Comparison of ENCODE assay signal across 12 cellular contexts in the genomic region with DNA sequence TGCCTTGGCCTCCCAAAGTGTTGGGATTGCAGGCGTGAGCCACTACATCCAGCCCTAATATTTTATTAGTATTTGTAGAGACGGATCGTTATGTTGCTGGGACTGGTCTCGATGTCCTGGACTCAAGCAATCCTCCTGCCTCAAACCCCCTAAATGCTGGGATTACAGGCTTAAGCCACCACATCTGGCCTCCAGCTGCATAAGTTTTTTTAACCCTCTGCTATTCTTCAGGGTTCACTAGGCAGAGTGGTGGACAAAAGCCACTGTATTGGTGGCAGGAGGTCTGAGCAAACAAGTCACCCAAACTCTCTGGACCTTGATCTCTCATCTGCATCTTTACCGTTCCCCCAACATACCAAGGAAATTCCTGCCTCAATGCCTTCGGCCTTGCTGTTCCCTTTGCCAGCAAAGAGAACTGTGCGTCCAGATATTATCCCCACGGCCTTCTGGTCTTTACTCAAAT. TPM values are rescaled to one million over a fixed set of nuclear protein-coding genes. Genes with fewer than 3 reads are reported as not detected.
A peak's percentile ranks its signal among the peaks of the same experiment; 100 is the strongest.
DNase-seq lines count a peak whose midpoint lies in the region; ATAC-seq and TF ChIP-seq lines count a peak whose summit lies in the region.
"Had no signal": no experiment of that assay in that cellular context is flagged by ENCODE, and none has a peak within 500 bp of the region (broad histone marks: within the 10 kb centered on the region; RNA-seq: fewer than 3 reads in every experiment).

No MANE protein-coding gene starts in this region.

- peak overlapping the region; percentile 9 for H3K27ac ChIP-seq in CD8-positive, alpha-beta memory T cell (ENCODE audit: low read depth, low read length)
- peak overlapping the region; percentile 73 to 77 for H3K27ac ChIP-seq in right atrium auricular region
- H3K27ac ChIP-seq in prostate gland = peak overlapping the region; percentile 15 to 48

- H3K27me3 Mint-ChIP-seq in CD8-positive, alpha-beta memory T cell = peaks cover 5 to 9% of the 10 kb centered on the region in 2 donors
- H3K27me3 Mint-ChIP-seq in T-helper 17 cell = no peaks in the 10 kb centered on the region

- DNase-seq in CD8-positive, alpha-beta memory T cell = no peak
- DNase-seq in T-helper 17 cell = no peak
- no peak for DNase-seq in right atrium auricular region (ENCODE audit: low spot score)
- DNase-seq in prostate gland (ENCODE audit: low spot score) = no peak
- no peak for DNase-seq in activated CD4-positive, CD25-positive, alpha-beta regulatory T cell treated with anti-CD3 and anti-CD28 coated beads, Interleukin-2, amount 50 U/mL, for 72 hours
- no peak for DNase-seq in NCI-H774 (lab: John Stamatoyannopoulos, UW)
- no peak for DNase-seq in iPS-NIHi11 (ENCODE audit: low spot score)
- DNase-seq: activated CD4-positive, alpha-beta T cell treated with anti-CD3 and anti-CD28 coated beads, Interleukin-2, amount 50 U/mL, for 48 hours; AML-193; GDM1; MM.1S had no signal

- CTCF ChIA-PET in CD8-positive, alpha-beta memory T cell (lab: Charles Lee) = no interaction called here

- no peaks in the 10 kb centered on the region for H3K27me3 ChIP-seq in CD8-positive, alpha-beta memory T cell (ENCODE audit: insufficient read depth, low read length, poor library complexity, severe bottlenecking)
- no peaks in the 10 kb centered on the region for H3K27me3 ChIP-seq in right atrium auricular region
- no peaks in the 10 kb centered on the region for H3K27me3 ChIP-seq in prostate gland (replicated peaks; ENCODE audit: insufficient read depth)

- H3K4me1 ChIP-seq in CD8-positive, alpha-beta memory T cell (ENCODE audit: insufficient read depth, low read length) = no peaks in the 10 kb centered on the region
- H3K4me1 ChIP-seq in right atrium auricular region (peaks cover 0 to 37% of the 10 kb centered on the region in 2 donors), prostate gland (replicated peaks) (no peaks in the 10 kb centered on the region)

- TF ChIP-seq POLR2A in prostate gland (IDR thresholded peaks at IDR 0.05) = no peak

- intact Hi-C loops in prostate gland (cut with DNase I) = no loop called here

- ATAC-seq in T-helper 17 cell (no peak), HG03097 (IDR thresholded peaks at IDR 0.05; ENCODE audit: low FRiP score, unreplicated experiment) (no peak)

- no peak overlapping the region for H3K4me3 ChIP-seq in CD8-positive, alpha-beta memory T cell (ENCODE audit: low read length)
- H3K4me3 ChIP-seq in right atrium auricular region = no peak overlapping the region
- no peak overlapping the region for H3K4me3 ChIP-seq in prostate gland

- no peaks in the 10 kb centered on the region for H3K9me3 ChIP-seq in CD8-positive, alpha-beta memory T cell (ENCODE audit: low read length)
- H3K9me3 ChIP-seq in T-helper 17 cell (ENCODE audit: control insufficient read depth, low read length, poor library complexity, severe bottlenecking) (no peaks in the 10 kb centered on the region), right atrium auricular region (no peaks in the 10 kb centered on the region), prostate gland (no peaks in the 10 kb centered on the region)

- no peak overlapping the region for H3K4me3 Mint-ChIP-seq in CD8-positive, alpha-beta memory T cell
- H3K4me3 Mint-ChIP-seq in T-helper 17 cell = no peak overlapping the region

- H3K9me3 Mint-ChIP-seq in CD8-positive, alpha-beta memory T cell = no peaks in the 10 kb centered on the region

- TF ChIP-seq CTCF in right atrium auricular region (IDR thresholded peaks at IDR 0.05) (no peak), prostate gland (IDR thresholded peaks at IDR 0.05) (no peak)

- WGBS in prostate gland = 57% methylated on average over 8 of the region's 8 CpGs

- POLR2A ChIA-PET in CD8-positive, alpha-beta memory T cell (lab: Charles Lee) = no interaction called here

- no peaks in the 10 kb centered on the region for H3K36me3 Mint-ChIP-seq in CD8-positive, alpha-beta memory T cell
- H3K36me3 Mint-ChIP-seq in T-helper 17 cell (ENCODE audit: low read depth) = no peaks in the 10 kb centered on the region

- H3K4me1 Mint-ChIP-seq in CD8-positive, alpha-beta memory T cell = no peaks in the 10 kb centered on the region
- peaks cover 8% of the 10 kb centered on the region for H3K4me1 Mint-ChIP-seq in T-helper 17 cell

- no peak overlapping the region for H3K27ac Mint-ChIP-seq in CD8-positive, alpha-beta memory T cell
- peak overlapping the region; percentile 53 for H3K27ac Mint-ChIP-seq in T-helper 17 cell

- H3K36me3 ChIP-seq in CD8-positive, alpha-beta memory T cell (ENCODE audit: insufficient read depth, low read length) = no peaks in the 10 kb centered on the region
- H3K36me3 ChIP-seq in right atrium auricular region = no peaks in the 10 kb centered on the region
- no peaks in the 10 kb centered on the region for H3K36me3 ChIP-seq in prostate gland

RNA-seq across cellular contexts. Expression of a gene that starts 10.1 kb away (rescaled TPM):
- 10 to 100 TPM; 12.8 to 13.2 TPM for total RNA-seq in CD8-positive, alpha-beta memory T cell
- 0.18 TPM for polyA plus RNA-seq in CD8-positive, alpha-beta memory T cell
- total RNA-seq in T-helper 17 cell (1 to 10 TPM; 3.9 to 9.9 TPM), right atrium auricular region (100 to 1,000 TPM; 236 to 265 TPM), prostate gland (100 to 1,000 TPM in 1 of 2 donors, 10 to 100 TPM in 1; 77.2 to 124 TPM)

Comparison
In these comparisons a context has a peak if more than half of its experiments do, and no peak if none do; other contexts are left out.
1. H3K27ac ChIP-seq: peak in every context shown above with its lines; median percentile 75 in right atrium auricular region; 32 in prostate gland; 9 in CD8-positive, alpha-beta memory T cell.
2. RNA of a gene that starts 10.1 kb away (total RNA-seq): 236 to 265 TPM in right atrium auricular region and 77.2 to 124 TPM in prostate gland; 12.8 to 13.2 TPM in CD8-positive, alpha-beta memory T cell and 3.9 to 9.9 TPM in T-helper 17 cell; every median in the first group is over 4 times any median in the second.